Comparison of ENCODE assay signal across 20 cellular contexts in genomic region chr1:12202577-12202976, GRCh38. TPM values are rescaled to one million over a fixed set of nuclear protein-coding genes. Genes with fewer than 3 reads are reported as not detected.
DNase-seq lines count a peak whose midpoint lies in the region; ATAC-seq and TF ChIP-seq lines count a peak whose summit lies in the region.
"Had no signal": no experiment of that assay in that cellular context is flagged by ENCODE, and none has a peak within 500 bp of the region (broad histone marks: within the 10 kb centered on the region; RNA-seq: fewer than 3 reads in every experiment).

No MANE protein-coding gene starts in this region.

- H3K27ac Mint-ChIP-seq in activated naive CD4-positive, alpha-beta T cell treated with anti-CD3 and anti-CD28 coated beads, Interleukin-2, amount 50 U/mL, for 24 hours, result peak overlapping the region; percentile 38
- peak overlapping the region; percentile 71 for H3K27ac Mint-ChIP-seq in activated CD8-positive, alpha-beta T cell treated with anti-CD3 and anti-CD28 coated beads, Interleukin-2, amount 10 ng/mL, durations not matched to agents 7 days and 5 days
- H3K27ac Mint-ChIP-seq in memory B cell, result peak overlapping the region; percentile 40
- no peak overlapping the region for H3K27ac Mint-ChIP-seq in chondrocyte (ENCODE audit: unreplicated experiment)

- H3K9me3 Mint-ChIP-seq in activated naive CD4-positive, alpha-beta T cell treated with anti-CD3 and anti-CD28 coated beads, Interleukin-2, amount 50 U/mL, for 24 hours, result no peaks in the 10 kb centered on the region
- H3K9me3 Mint-ChIP-seq in activated CD8-positive, alpha-beta T cell treated with anti-CD3 and anti-CD28 coated beads, Interleukin-2, amount 10 ng/mL, durations not matched to agents 7 days and 5 days (ENCODE audit: insufficient read depth), result no peaks in the 10 kb centered on the region
- no peaks in the 10 kb centered on the region for H3K9me3 Mint-ChIP-seq in memory B cell
- no peaks in the 10 kb centered on the region for H3K9me3 Mint-ChIP-seq in chondrocyte (ENCODE audit: low read depth)

- POLR2A ChIA-PET in activated CD8-positive, alpha-beta T cell treated with anti-CD3 and anti-CD28 coated beads, Interleukin-2, amount 10 ng/mL, durations not matched to agents 7 days and 5 days (lab: Charles Lee), result interaction anchor here (0.7 kb wide), 1 partner anchor 14 kb away, joined by 3 read pairs; no protein-coding TSS in a partner anchor

- H3K36me3 Mint-ChIP-seq in activated naive CD4-positive, alpha-beta T cell treated with anti-CD3 and anti-CD28 coated beads, Interleukin-2, amount 50 U/mL, for 24 hours, result peaks cover 11% of the 10 kb centered on the region
- H3K36me3 Mint-ChIP-seq in activated CD8-positive, alpha-beta T cell treated with anti-CD3 and anti-CD28 coated beads, Interleukin-2, amount 10 ng/mL, durations not matched to agents 7 days and 5 days (ENCODE audit: low read depth), result peaks cover 72% of the 10 kb centered on the region
- H3K36me3 Mint-ChIP-seq in memory B cell (peaks cover 14% of the 10 kb centered on the region), chondrocyte (ENCODE audit: low read depth) (no peaks in the 10 kb centered on the region)

- ATAC-seq in activated CD8-positive, alpha-beta T cell treated with anti-CD3 and anti-CD28 coated beads, Interleukin-2, amount 10 ng/mL, durations not matched to agents 7 days and 5 days, result no peak
- no peak for ATAC-seq in memory B cell (ENCODE audit: low read depth)
- ATAC-seq: left ventricle myocardium superior, mucosa of descending colon, PC-3, right cardiac atrium had no signal

- TF ChIP-seq CTCF in chondrocyte (IDR thresholded peaks at IDR 0.05), result no peak

- H3K4me1 Mint-ChIP-seq in activated naive CD4-positive, alpha-beta T cell treated with anti-CD3 and anti-CD28 coated beads, Interleukin-2, amount 50 U/mL, for 24 hours, result peaks cover 40% of the 10 kb centered on the region
- H3K4me1 Mint-ChIP-seq in activated CD8-positive, alpha-beta T cell treated with anti-CD3 and anti-CD28 coated beads, Interleukin-2, amount 10 ng/mL, durations not matched to agents 7 days and 5 days (ENCODE audit: low read depth), result peaks cover 68% of the 10 kb centered on the region
- peaks cover 38% of the 10 kb centered on the region for H3K4me1 Mint-ChIP-seq in memory B cell
- H3K4me1 Mint-ChIP-seq in chondrocyte (ENCODE audit: low read depth), result no peaks in the 10 kb centered on the region

- DNase-seq in activated naive CD4-positive, alpha-beta T cell treated with anti-CD3 and anti-CD28 coated beads, Interleukin-2, amount 50 U/mL, for 16 hours, result no peak
- no peak for DNase-seq in activated CD8-positive, alpha-beta T cell treated with anti-CD3 and anti-CD28 coated beads, Interleukin-2, amount 10 ng/mL, durations not matched to agents 7 days and 5 days
- no peak for DNase-seq in memory B cell (ENCODE audit: low spot score in 2 of 2)
- DNase-seq in chondrocyte (ENCODE audit: low spot score), result no peak
- no peak for DNase-seq in NCI-H146 treated with DMSO at 0.1 percent for 48 hours (lab: John Stamatoyannopoulos, UW; ENCODE audit: unreplicated experiment)
- no peak for DNase-seq in NAMALWA (ENCODE audit: low spot score)
- DNase-seq: activated CD4-positive, alpha-beta T cell treated with anti-CD3 and anti-CD28 coated beads, Interleukin-2, amount 50 U/mL, for 4 hours; anterior cingulate cortex; DMS53; foreskin fibroblast; left ventricle myocardium superior; mucosa of descending colon; NCI-H1694 treated with DMSO at 0.1 percent for 48 hours; NCI-H748 treated with DMSO at 0.1 percent for 48 hours; ovary; PC-3; SHP77 treated with DMSO at 0.1 percent for 48 hours; stimulated activated CD4-positive, alpha-beta T cell treated with anti-CD3 and anti-CD28 coated beads, Interleukin-15, amount 100 ng/mL, for 24 hours had no signal

- peak overlapping the region; percentile 5 for H3K4me3 Mint-ChIP-seq in activated naive CD4-positive, alpha-beta T cell treated with anti-CD3 and anti-CD28 coated beads, Interleukin-2, amount 50 U/mL, for 24 hours
- H3K4me3 Mint-ChIP-seq in activated CD8-positive, alpha-beta T cell treated with anti-CD3 and anti-CD28 coated beads, Interleukin-2, amount 10 ng/mL, durations not matched to agents 7 days and 5 days, result no peak overlapping the region
- H3K4me3 Mint-ChIP-seq in memory B cell (peak overlapping the region; percentile 9), chondrocyte (ENCODE audit: unreplicated experiment) (no peak overlapping the region)

- CTCF ChIA-PET in activated CD8-positive, alpha-beta T cell treated with anti-CD3 and anti-CD28 coated beads, Interleukin-2, amount 10 ng/mL, durations not matched to agents 7 days and 5 days (lab: Charles Lee), result interaction anchor here (0.7 to 13.5 kb wide), 7 partner anchors 20 to 288 kb away, joined by 3 to 369 read pairs (median 5); no protein-coding TSS in a partner anchor

- no peaks in the 10 kb centered on the region for H3K27me3 Mint-ChIP-seq in activated naive CD4-positive, alpha-beta T cell treated with anti-CD3 and anti-CD28 coated beads, Interleukin-2, amount 50 U/mL, for 24 hours
- no peaks in the 10 kb centered on the region for H3K27me3 Mint-ChIP-seq in activated CD8-positive, alpha-beta T cell treated with anti-CD3 and anti-CD28 coated beads, Interleukin-2, amount 10 ng/mL, durations not matched to agents 7 days and 5 days (ENCODE audit: low read depth)
- no peaks in the 10 kb centered on the region for H3K27me3 Mint-ChIP-seq in memory B cell
- peaks cover 5% of the 10 kb centered on the region for H3K27me3 Mint-ChIP-seq in chondrocyte (ENCODE audit: low read depth)

RNA-seq across cellular contexts. Expression of gene VPS13D, which starts 27.3 kb away (rescaled TPM):
- total RNA-seq in activated CD8-positive, alpha-beta T cell treated with anti-CD3 and anti-CD28 coated beads, Interleukin-2, amount 10 ng/mL, durations not matched to agents 7 days and 5 days, result 10 to 100 TPM; 32.5 to 39.9 TPM
- 39.4 to 51.2 TPM (median 40.0 TPM) in 3 replicates for total RNA-seq in chondrocyte

RNA-seq across cellular contexts. Expression of gene TNFRSF1B, which starts 35.8 kb away (rescaled TPM):
- total RNA-seq in activated CD8-positive, alpha-beta T cell treated with anti-CD3 and anti-CD28 coated beads, Interleukin-2, amount 10 ng/mL, durations not matched to agents 7 days and 5 days, result 100 to 1,000 TPM; 274 to 284 TPM
- total RNA-seq in chondrocyte, result 0.22 TPM in 1 of 3 replicates, not detected in the others

Comparison
In these comparisons a context has a peak if more than half of its experiments do, and no peak if none do; other contexts are left out.
1. H3K4me3 Mint-ChIP-seq: peak in activated naive CD4-positive, alpha-beta T cell treated with anti-CD3 and anti-CD28 coated beads, Interleukin-2, amount 50 U/mL, for 24 hours (single experiment) and memory B cell (single experiment); none in activated CD8-positive, alpha-beta T cell treated with anti-CD3 and anti-CD28 coated beads, Interleukin-2, amount 10 ng/mL, durations not matched to agents 7 days and 5 days (single experiment) and chondrocyte (single experiment).
2. RNA of gene TNFRSF1B, which starts 35.8 kb away (total RNA-seq): 274 to 284 TPM in activated CD8-positive, alpha-beta T cell treated with anti-CD3 and anti-CD28 coated beads, Interleukin-2, amount 10 ng/mL, durations not matched to agents 7 days and 5 days; 0.22 TPM in chondrocyte; every median in the first group is over 100 times any median in the second.